ENCODE assay signal across 8 cellular contexts in the genomic region with DNA sequence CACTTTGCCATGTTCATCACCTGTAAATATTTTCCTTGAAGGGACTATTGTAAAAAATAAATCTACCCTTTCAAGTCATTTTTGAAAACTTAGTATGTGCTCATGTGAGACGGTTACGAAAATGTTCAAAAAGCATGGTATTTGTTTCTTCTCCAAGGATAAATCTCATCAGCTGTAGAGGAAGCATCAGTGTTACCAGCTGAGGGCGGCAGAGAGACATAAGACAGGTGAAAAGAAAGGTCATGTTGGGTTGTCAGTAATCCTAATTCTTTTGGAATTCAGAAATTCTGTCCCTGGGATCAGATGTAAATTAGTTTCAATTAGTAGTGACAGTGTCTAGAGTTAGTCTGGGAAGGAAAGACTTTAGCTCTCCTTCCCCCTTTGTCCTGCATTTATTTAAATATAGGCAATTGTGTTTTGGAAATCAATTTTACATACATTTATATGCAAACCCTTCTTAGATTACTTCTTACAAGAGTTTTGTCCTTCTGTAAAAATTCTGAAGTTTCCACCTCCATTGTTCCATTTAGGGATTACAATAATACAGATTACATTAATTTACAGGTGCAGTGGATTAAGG.
DNase-seq lines count a peak whose midpoint lies in the region; ATAC-seq and TF ChIP-seq lines count a peak whose summit lies in the region.

No MANE protein-coding gene starts in this region.

- no peaks in the 10 kb centered on the region for H3K9me3 ChIP-seq in mucosa of descending colon

- no peak for TF ChIP-seq CTCF in mucosa of descending colon (IDR thresholded peaks at IDR 0.05)

- no peak for ATAC-seq in mucosa of descending colon
- ATAC-seq in HG02970 (IDR thresholded peaks at IDR 0.05; ENCODE audit: low FRiP score, unreplicated experiment), result no peak
- ATAC-seq in HG02678 (IDR thresholded peaks at IDR 0.05; ENCODE audit: unreplicated experiment), result no peak
- ATAC-seq in GM21526 (IDR thresholded peaks at IDR 0.05; ENCODE audit: low FRiP score, unreplicated experiment), result no peak
- ATAC-seq in GM18861 (IDR thresholded peaks at IDR 0.05; ENCODE audit: unreplicated experiment), result no peak

- peak; percentile 61 for DNase-seq in H4 (ENCODE audit: low spot score)
- DNase-seq in NCI-H2081 treated with DMSO at 0.1 percent for 48 hours (lab: John Stamatoyannopoulos, UW), result peak; percentile 31
- DNase-seq in brain pericyte (ENCODE audit: low read depth, low spot score), result peak; percentile 12
- DNase-seq in mucosa of descending colon, result peak in 2 of 3 donors; percentile 26 to 72

- H3K4me1 ChIP-seq in mucosa of descending colon (ENCODE audit: low read depth), result no peaks in the 10 kb centered on the region

- peak overlapping the region; percentile 2 for H3K4me3 ChIP-seq in mucosa of descending colon

- intact Hi-C loops in mucosa of descending colon (cut with DNase I, micrococcal nuclease), result no loop called here

- H3K36me3 ChIP-seq in mucosa of descending colon (ENCODE audit: low read depth), result no peaks in the 10 kb centered on the region
